29 cellular contexts compared by ENCODE assay signal in the genomic region with DNA sequence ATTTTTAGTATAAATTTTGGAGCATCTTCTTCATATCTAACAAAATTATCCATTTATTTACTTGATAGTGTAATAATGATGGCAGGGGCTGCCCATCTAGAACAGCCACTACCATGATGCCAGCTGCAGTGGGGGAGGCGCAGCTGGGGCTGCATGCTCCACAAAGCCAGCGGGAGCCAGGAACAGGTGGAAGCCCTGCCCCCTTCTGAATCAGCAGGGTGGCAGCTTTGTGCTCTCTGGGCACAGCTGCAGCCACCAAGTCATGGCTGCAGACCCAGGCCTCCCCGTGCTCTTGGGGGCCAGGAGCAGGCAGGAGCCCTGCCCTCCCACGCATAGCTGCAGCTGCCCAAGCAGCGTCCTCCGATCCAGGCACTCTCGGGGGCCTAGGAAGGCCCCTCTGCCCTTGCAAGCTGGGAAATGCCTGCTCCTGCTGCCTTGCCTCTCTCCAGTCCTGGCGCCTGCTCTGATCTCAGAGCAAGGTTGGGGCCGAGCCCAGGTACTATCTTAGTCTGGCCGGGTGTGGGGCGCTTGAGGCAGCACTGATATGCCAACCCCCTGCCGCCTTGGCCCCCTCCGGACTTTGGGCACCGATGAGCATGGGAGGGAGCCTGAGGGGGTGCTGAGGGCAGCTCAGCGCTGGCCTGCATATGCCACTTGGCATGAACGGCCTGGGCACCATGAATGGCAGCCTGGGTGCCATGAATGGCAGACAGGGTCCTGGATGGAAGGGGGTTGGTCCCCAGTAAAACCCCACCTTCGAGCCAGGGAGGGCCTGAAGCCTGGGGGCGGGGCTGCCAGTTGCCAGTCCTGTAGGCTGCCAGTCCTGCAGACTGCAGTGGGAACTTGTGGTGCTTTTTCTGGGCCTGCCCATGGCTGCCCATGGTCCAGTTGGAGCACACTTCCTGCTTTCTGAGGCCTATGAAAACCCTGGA.
DNase-seq lines count a peak whose midpoint lies in the region; ATAC-seq and TF ChIP-seq lines count a peak whose summit lies in the region.
"Had no signal": no experiment of that assay in that cellular context is flagged by ENCODE, and none has a peak within 500 bp of the region (broad histone marks: within the 10 kb centered on the region; RNA-seq: fewer than 3 reads in every experiment).

No MANE protein-coding gene starts in this region.

- H3K9me3 ChIP-seq in neural progenitor cell (ENCODE audit: low read depth): no peaks in the 10 kb centered on the region
- H3K9me3 ChIP-seq: heart left ventricle, thoracic aorta, uterus had no signal

- ATAC-seq in left cardiac atrium: no peak
- ATAC-seq in left ventricle myocardium superior: no peak
- peak; percentile 70 for ATAC-seq in WTC11
- ATAC-seq in HG02759 (IDR thresholded peaks at IDR 0.05; ENCODE audit: unreplicated experiment): no peak
- ATAC-seq in GM21423 (IDR thresholded peaks at IDR 0.05; ENCODE audit: unreplicated experiment): no peak
- ATAC-seq in GM18502 (IDR thresholded peaks at IDR 0.05; ENCODE audit: poor library complexity, unreplicated experiment): no peak
- ATAC-seq: effector memory CD8-positive, alpha-beta T cell; mucosa of descending colon had no signal

- no peak overlapping the region for H3K27ac Mint-ChIP-seq in WTC11
- no peak overlapping the region for H3K27ac Mint-ChIP-seq in neural progenitor cell
- H3K27ac Mint-ChIP-seq: activated CD4-positive, alpha-beta memory T cell treated with anti-CD3 and anti-CD28 coated beads for 36 hours; CD4-positive, alpha-beta memory T cell; effector memory CD8-positive, alpha-beta T cell; nephron; stimulated activated naive CD8-positive, alpha-beta T cell treated with anti-CD3 and anti-CD28 coated beads, Interleukin-15, Interleukin-2, amounts not matched to agents 100 ng/mL and 50 ng/mL, for 24 hours had no signal

- CTCF ChIA-PET in WTC11 (lab: Charles Lee): no interaction called here

- H3K36me3 Mint-ChIP-seq in WTC11 (peaks cover 43% of the 10 kb centered on the region), neural progenitor cell (no peaks in the 10 kb centered on the region)
- H3K36me3 Mint-ChIP-seq: activated CD4-positive, alpha-beta memory T cell treated with anti-CD3 and anti-CD28 coated beads for 36 hours; CD4-positive, alpha-beta memory T cell had no signal

- H3K9me3 Mint-ChIP-seq in WTC11 (no peaks in the 10 kb centered on the region), neural progenitor cell (peaks cover 2% of the 10 kb centered on the region)
- H3K9me3 Mint-ChIP-seq: nephron; stimulated activated naive CD8-positive, alpha-beta T cell treated with anti-CD3 and anti-CD28 coated beads, Interleukin-15, Interleukin-2, amounts not matched to agents 100 ng/mL and 50 ng/mL, for 24 hours had no signal

- H3K4me3 Mint-ChIP-seq in WTC11 (no peak overlapping the region), neural progenitor cell (no peak overlapping the region)
- H3K4me3 Mint-ChIP-seq: activated CD4-positive, alpha-beta memory T cell treated with anti-CD3 and anti-CD28 coated beads for 36 hours; CD4-positive, alpha-beta memory T cell; effector memory CD8-positive, alpha-beta T cell; nephron; stimulated activated naive CD8-positive, alpha-beta T cell treated with anti-CD3 and anti-CD28 coated beads, Interleukin-15, Interleukin-2, amounts not matched to agents 100 ng/mL and 50 ng/mL, for 24 hours had no signal

- H3F3A ChIP-seq in neural progenitor cell (ENCODE audit: low read depth): no peaks in the 10 kb centered on the region

- H3K4me3 ChIP-seq in neural progenitor cell (no peak overlapping the region), coronary artery (no peak overlapping the region)
- H3K4me3 ChIP-seq: heart left ventricle, lung, mucosa of descending colon, thoracic aorta, uterus had no signal

- H2AFZ ChIP-seq in neural progenitor cell (replicated peaks): peak overlapping the region; percentile 56
- H2AFZ ChIP-seq: parathyroid adenoma had no signal

- no peaks in the 10 kb centered on the region for H3K36me3 ChIP-seq in neural progenitor cell
- H3K36me3 ChIP-seq: heart left ventricle, thoracic aorta, uterus had no signal

- H3K4me1 Mint-ChIP-seq in WTC11 (peaks cover 48% of the 10 kb centered on the region), neural progenitor cell (peaks cover 17% of the 10 kb centered on the region)
- H3K4me1 Mint-ChIP-seq: CD4-positive, alpha-beta memory T cell; nephron had no signal

- no peak overlapping the region for H3K9ac ChIP-seq in neural progenitor cell
- H3K9ac ChIP-seq: parathyroid adenoma had no signal

- H3K79me2 ChIP-seq in neural progenitor cell (ENCODE audit: low read depth): no peaks in the 10 kb centered on the region
- H3K79me2 ChIP-seq: parathyroid adenoma had no signal

- no peak overlapping the region for H3K27ac ChIP-seq in neural progenitor cell
- no peak overlapping the region for H3K27ac ChIP-seq in coronary artery
- H3K27ac ChIP-seq: heart left ventricle, parathyroid adenoma, thoracic aorta, uterus had no signal

- H3K4me2 ChIP-seq in neural progenitor cell: no peak overlapping the region

- no peaks in the 10 kb centered on the region for H3K27me3 ChIP-seq in neural progenitor cell
- H3K27me3 ChIP-seq: heart left ventricle, uterus had no signal

- no peaks in the 10 kb centered on the region for H4K20me1 ChIP-seq in neural progenitor cell (ENCODE audit: low read depth)

- no peak for TF ChIP-seq CTCF in WTC11 (IDR thresholded peaks at IDR 0.05)
- no peak for TF ChIP-seq CTCF in neural progenitor cell (IDR thresholded peaks at IDR 0.05)
- no peak for TF ChIP-seq CTCF in coronary artery (IDR thresholded peaks at IDR 0.05)

- no peaks in the 10 kb centered on the region for H3K4me1 ChIP-seq in neural progenitor cell
- H3K4me1 ChIP-seq: heart left ventricle, parathyroid adenoma, uterus had no signal

- DNase-seq in left cardiac atrium (peak; percentile 17), left ventricle myocardium superior (no peak), WTC11 (ENCODE audit: low spot score) (peak; percentile 26), neural progenitor cell (ENCODE audit: low spot score) (peak; percentile 34), coronary artery (ENCODE audit: low spot score) (no peak)
- DNase-seq: activated CD4-positive, alpha-beta memory T cell treated with anti-CD3 and anti-CD28 coated beads for 36 hours; activated CD4-positive, alpha-beta T cell treated with anti-CD3 and anti-CD28 coated beads for 1 hour; activated naive CD4-positive, alpha-beta T cell; central memory CD4-positive, alpha-beta T cell; effector memory CD8-positive, alpha-beta T cell; erythroblast; heart left ventricle; Karpas-422; mucosa of descending colon; NCI-H1417; NCI-H2081 treated with DMSO at 0.1 percent for 48 hours; NCI-H446; NK-92 treated with Interleukin-12 subunit alpha and Interleukin-12 subunit beta, amount 100 ng/mL, for 24 hours; stimulated activated CD4-positive, alpha-beta T cell treated with anti-CD3 and anti-CD28 coated beads, Interleukin-1b, Interleukin-23, amount 100 ng/mL, for 48 hours; uterus had no signal

- POLR2A ChIA-PET in WTC11 (lab: Charles Lee): no interaction called here

- H3K27me3 Mint-ChIP-seq in WTC11 (ENCODE audit: low read depth) (no peaks in the 10 kb centered on the region), neural progenitor cell (ENCODE audit: insufficient read depth, low read depth) (no peaks in the 10 kb centered on the region)
- H3K27me3 Mint-ChIP-seq: activated CD4-positive, alpha-beta memory T cell treated with anti-CD3 and anti-CD28 coated beads for 36 hours; CD4-positive, alpha-beta memory T cell; effector memory CD8-positive, alpha-beta T cell; stimulated activated naive CD8-positive, alpha-beta T cell treated with anti-CD3 and anti-CD28 coated beads, Interleukin-15, Interleukin-2, amounts not matched to agents 100 ng/mL and 50 ng/mL, for 24 hours had no signal

- intact Hi-C loops in left cardiac atrium (cut with DNase I) (no loop called here), left ventricle myocardium superior (cut with micrococcal nuclease) (no loop called here)

TF ChIP-seq in WTC11, 78 proteins besides CTCF, POLR2A, EP300 and RAD21 (continues in another document):
- TF ChIP-seq, protein P1, sequence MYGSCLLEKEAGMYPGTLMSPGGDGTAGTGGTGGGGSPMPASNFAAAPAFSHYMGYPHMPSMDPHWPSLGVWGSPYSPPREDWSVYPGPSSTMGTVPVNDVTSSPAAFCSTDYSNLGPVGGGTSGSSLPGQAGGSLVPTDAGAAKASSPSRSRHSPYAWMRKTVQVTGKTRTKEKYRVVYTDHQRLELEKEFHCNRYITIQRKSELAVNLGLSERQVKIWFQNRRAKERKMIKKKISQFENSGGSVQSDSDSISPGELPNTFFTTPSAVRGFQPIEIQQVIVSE (CRISPR knock-in tag; IDR thresholded peaks at IDR 0.05; ENCODE audit: borderline replicate concordance): no peak
- TF ChIP-seq, protein P2, sequence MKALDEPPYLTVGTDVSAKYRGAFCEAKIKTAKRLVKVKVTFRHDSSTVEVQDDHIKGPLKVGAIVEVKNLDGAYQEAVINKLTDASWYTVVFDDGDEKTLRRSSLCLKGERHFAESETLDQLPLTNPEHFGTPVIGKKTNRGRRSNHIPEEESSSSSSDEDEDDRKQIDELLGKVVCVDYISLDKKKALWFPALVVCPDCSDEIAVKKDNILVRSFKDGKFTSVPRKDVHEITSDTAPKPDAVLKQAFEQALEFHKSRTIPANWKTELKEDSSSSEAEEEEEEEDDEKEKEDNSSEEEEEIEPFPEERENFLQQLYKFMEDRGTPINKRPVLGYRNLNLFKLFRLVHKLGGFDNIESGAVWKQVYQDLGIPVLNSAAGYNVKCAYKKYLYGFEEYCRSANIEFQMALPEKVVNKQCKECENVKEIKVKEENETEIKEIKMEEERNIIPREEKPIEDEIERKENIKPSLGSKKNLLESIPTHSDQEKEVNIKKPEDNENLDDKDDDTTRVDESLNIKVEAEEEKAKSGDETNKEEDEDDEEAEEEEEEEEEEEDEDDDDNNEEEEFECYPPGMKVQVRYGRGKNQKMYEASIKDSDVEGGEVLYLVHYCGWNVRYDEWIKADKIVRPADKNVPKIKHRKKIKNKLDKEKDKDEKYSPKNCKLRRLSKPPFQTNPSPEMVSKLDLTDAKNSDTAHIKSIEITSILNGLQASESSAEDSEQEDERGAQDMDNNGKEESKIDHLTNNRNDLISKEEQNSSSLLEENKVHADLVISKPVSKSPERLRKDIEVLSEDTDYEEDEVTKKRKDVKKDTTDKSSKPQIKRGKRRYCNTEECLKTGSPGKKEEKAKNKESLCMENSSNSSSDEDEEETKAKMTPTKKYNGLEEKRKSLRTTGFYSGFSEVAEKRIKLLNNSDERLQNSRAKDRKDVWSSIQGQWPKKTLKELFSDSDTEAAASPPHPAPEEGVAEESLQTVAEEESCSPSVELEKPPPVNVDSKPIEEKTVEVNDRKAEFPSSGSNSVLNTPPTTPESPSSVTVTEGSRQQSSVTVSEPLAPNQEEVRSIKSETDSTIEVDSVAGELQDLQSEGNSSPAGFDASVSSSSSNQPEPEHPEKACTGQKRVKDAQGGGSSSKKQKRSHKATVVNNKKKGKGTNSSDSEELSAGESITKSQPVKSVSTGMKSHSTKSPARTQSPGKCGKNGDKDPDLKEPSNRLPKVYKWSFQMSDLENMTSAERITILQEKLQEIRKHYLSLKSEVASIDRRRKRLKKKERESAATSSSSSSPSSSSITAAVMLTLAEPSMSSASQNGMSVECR (CRISPR knock-in tag; IDR thresholded peaks at IDR 0.05; ENCODE audit: borderline replicate concordance): no peak

Comparison
In these comparisons a context has a peak if more than half of its experiments do, and no peak if none do; other contexts are left out.
1. DNase-seq: peak in left cardiac atrium (single experiment), WTC11 (single experiment) and neural progenitor cell (single experiment); none in left ventricle myocardium superior (single experiment) and coronary artery (single experiment).